8 cellular contexts compared by ENCODE assay signal in genomic region chr19:632228-633067, GRCh38. TPM values are rescaled to one million over a fixed set of nuclear protein-coding genes. Genes with fewer than 3 reads are reported as not detected.
DNase-seq lines count a peak whose midpoint lies in the region; ATAC-seq and TF ChIP-seq lines count a peak whose summit lies in the region.

No MANE protein-coding gene starts in this region.

- DNase-seq in Daoy (ENCODE audit: low read depth), result peak; percentile 84
- peak; percentile 49 to 58 for DNase-seq in Kasumi-1 (lab: John Stamatoyannopoulos, UW)
- peak; percentile 35 for DNase-seq in activated CD8-positive, alpha-beta memory T cell treated with anti-CD3 and anti-CD28 coated beads, Interleukin-2, amount 50 U/mL, for 4 hours
- DNase-seq in fibroblast of villous mesenchyme (ENCODE audit: low read depth), result peak; percentile 54

- H3K27ac ChIP-seq in parathyroid adenoma, result no peak overlapping the region

- peak; percentile 17 for ATAC-seq in GM21576 (IDR thresholded peaks at IDR 0.05; ENCODE audit: unreplicated experiment)
- ATAC-seq in HG03095 (IDR thresholded peaks at IDR 0.05; ENCODE audit: unreplicated experiment), result no peak
- no peak for ATAC-seq in HG03571 (IDR thresholded peaks at IDR 0.05; ENCODE audit: unreplicated experiment)

- peak overlapping the region; percentile 84 for H3K4me2 ChIP-seq in parathyroid adenoma (ENCODE audit: low read length)

- no peaks in the 10 kb centered on the region for H3K27me3 ChIP-seq in parathyroid adenoma (ENCODE audit: control insufficient read depth, insufficient read depth, low read length)

- H2AFZ ChIP-seq in parathyroid adenoma, result peak overlapping the region; percentile 91

- no peaks in the 10 kb centered on the region for H3K9me3 ChIP-seq in parathyroid adenoma (ENCODE audit: control insufficient read depth, low read length)

- TF ChIP-seq CTCF in fibroblast of villous mesenchyme (IDR thresholded peaks at IDR 0.05; ENCODE audit: insufficient read depth, low read depth, low read length), result no peak
- TF ChIP-seq CTCF in parathyroid adenoma (IDR thresholded peaks at IDR 0.05), result no peak

- H3K36me3 ChIP-seq in parathyroid adenoma (ENCODE audit: control insufficient read depth, insufficient read depth, low read length), result no peaks in the 10 kb centered on the region

- H3K4me3 ChIP-seq in fibroblast of villous mesenchyme (ENCODE audit: low read depth, low read length) (peak overlapping the region; percentile 84), parathyroid adenoma (ENCODE audit: low read depth, low read length) (peak overlapping the region; percentile 87)

- H3K9ac ChIP-seq in parathyroid adenoma, result no peak overlapping the region

- peaks cover 8% of the 10 kb centered on the region for H3K4me1 ChIP-seq in parathyroid adenoma

- peaks cover 17% of the 10 kb centered on the region for H3K79me2 ChIP-seq in parathyroid adenoma

RNA-seq across cellular contexts. Expression of gene POLRMT, which starts 0.9 kb away (rescaled TPM):
- 92.3 and 96.8 TPM in 2 replicates for total RNA-seq in Daoy (2014; rRNA removed; shearing (Covaris generic))
- total RNA-seq in fibroblast of villous mesenchyme, result 23.2 and 25.5 TPM in 2 replicates

RNA-seq across cellular contexts. Expression of gene FGF22, which starts 7.2 kb away (rescaled TPM):
- total RNA-seq in Daoy (2014; rRNA removed; shearing (Covaris generic)), result not detected in 2 replicates
- total RNA-seq in fibroblast of villous mesenchyme, result not detected in 2 replicates

RNA-seq across cellular contexts. Expression of gene RNF126, which starts 30.6 kb away (rescaled TPM):
- total RNA-seq in Daoy (2014; rRNA removed; shearing (Covaris generic)), result 58.2 and 62.7 TPM in 2 replicates
- 30.7 and 50.3 TPM in 2 replicates for total RNA-seq in fibroblast of villous mesenchyme

RNA-seq across cellular contexts. Expression of gene HCN2, which starts 42.8 kb away (rescaled TPM):
- total RNA-seq in Daoy (2014; rRNA removed; shearing (Covaris generic)), result 0.09 and 0.97 TPM in 2 replicates
- 0.32 and 0.86 TPM in 2 replicates for total RNA-seq in fibroblast of villous mesenchyme

RNA-seq across cellular contexts. Expression of gene FSTL3, which starts 43.7 kb away (rescaled TPM):
- total RNA-seq in Daoy (2014; rRNA removed; shearing (Covaris generic)), result 104 and 119 TPM in 2 replicates
- 49.2 and 83.1 TPM in 2 replicates for total RNA-seq in fibroblast of villous mesenchyme
